Comparison of ENCODE assay signal across 22 cellular contexts in genomic region chr1:44016081-44016874, GRCh38. TPM values are rescaled to one million over a fixed set of nuclear protein-coding genes. Genes with fewer than 3 reads are reported as not detected.
"Had no signal": no experiment of that assay in that cellular context is flagged by ENCODE, and none has a peak within 500 bp of the region (broad histone marks: within the 10 kb centered on the region; RNA-seq: fewer than 3 reads in every experiment).

No MANE protein-coding gene starts in this region.

- H3K4me3 Mint-ChIP-seq: activated CD4-positive, alpha-beta T cell treated with anti-CD3 and anti-CD28 coated beads, Interleukin-2, amount 10 ng/mL, durations not matched to agents 7 days and 5 days; activated CD8-positive, alpha-beta T cell treated with anti-CD3 and anti-CD28 coated beads, Interleukin-2, amount 10 ng/mL, durations not matched to agents 7 days and 5 days; activated naive CD4-positive, alpha-beta T cell treated with anti-CD3 and anti-CD28 coated beads, Interleukin-2, amount 10 ng/mL, durations not matched to agents 7 days and 5 days; activated T-cell treated with anti-CD3 and anti-CD28 coated beads, Interleukin-2, amount 50 U/mL, for 4 hours; memory B cell; naive thymus-derived CD4-positive, alpha-beta T cell; stimulated activated naive CD8-positive, alpha-beta T cell treated with anti-CD3 and anti-CD28 coated beads, Interleukin-15, amount 100 ng/mL, for 72 hours had no signal

- H3K36me3 Mint-ChIP-seq: activated naive CD4-positive, alpha-beta T cell treated with anti-CD3 and anti-CD28 coated beads, Interleukin-2, amount 10 ng/mL, durations not matched to agents 7 days and 5 days; memory B cell; naive thymus-derived CD4-positive, alpha-beta T cell had no signal

- H3K27ac Mint-ChIP-seq: activated CD4-positive, alpha-beta T cell treated with anti-CD3 and anti-CD28 coated beads, Interleukin-2, amount 10 ng/mL, durations not matched to agents 7 days and 5 days; activated CD8-positive, alpha-beta T cell treated with anti-CD3 and anti-CD28 coated beads, Interleukin-2, amount 10 ng/mL, durations not matched to agents 7 days and 5 days; activated naive CD4-positive, alpha-beta T cell treated with anti-CD3 and anti-CD28 coated beads, Interleukin-2, amount 10 ng/mL, durations not matched to agents 7 days and 5 days; memory B cell; naive thymus-derived CD4-positive, alpha-beta T cell; stimulated activated naive CD8-positive, alpha-beta T cell treated with anti-CD3 and anti-CD28 coated beads, Interleukin-15, amount 100 ng/mL, for 72 hours had no signal

- FAIRE-seq: frontal cortex, kidney had no signal

- H3K27me3 ChIP-seq: cardiac muscle cell, upper lobe of left lung had no signal

- H3K27ac ChIP-seq: cardiac muscle cell, neutrophil, parathyroid adenoma, upper lobe of left lung had no signal

- ATAC-seq: activated CD4-positive, CD25-positive, alpha-beta regulatory T cell treated with anti-CD3 and anti-CD28 coated beads, Interleukin-2, amount 50 U/mL, for 24 hours; activated CD8-positive, alpha-beta T cell treated with anti-CD3 and anti-CD28 coated beads, Interleukin-2, amount 10 ng/mL, durations not matched to agents 7 days and 5 days; activated T-cell treated with anti-CD3 and anti-CD28 coated beads, Interleukin-2, amount 50 U/mL, for 4 hours; naive thymus-derived CD4-positive, alpha-beta T cell; stimulated activated naive CD8-positive, alpha-beta T cell treated with anti-CD3 and anti-CD28 coated beads, Interleukin-15, amount 100 ng/mL, for 72 hours had no signal

- H3K4me3 ChIP-seq: cardiac muscle cell, smooth muscle cell, thoracic aorta, upper lobe of left lung had no signal

- H3K4me1 Mint-ChIP-seq: memory B cell had no signal

- H3K9me3 Mint-ChIP-seq: activated CD4-positive, alpha-beta T cell treated with anti-CD3 and anti-CD28 coated beads, Interleukin-2, amount 10 ng/mL, durations not matched to agents 7 days and 5 days; activated naive CD4-positive, alpha-beta T cell treated with anti-CD3 and anti-CD28 coated beads, Interleukin-2, amount 10 ng/mL, durations not matched to agents 7 days and 5 days; activated T-cell treated with anti-CD3 and anti-CD28 coated beads, Interleukin-2, amount 50 U/mL, for 4 hours; memory B cell; naive thymus-derived CD4-positive, alpha-beta T cell; stimulated activated naive CD8-positive, alpha-beta T cell treated with anti-CD3 and anti-CD28 coated beads, Interleukin-15, amount 100 ng/mL, for 72 hours had no signal

- H3K27me3 Mint-ChIP-seq: activated CD4-positive, alpha-beta T cell treated with anti-CD3 and anti-CD28 coated beads, Interleukin-2, amount 10 ng/mL, durations not matched to agents 7 days and 5 days; activated naive CD4-positive, alpha-beta T cell treated with anti-CD3 and anti-CD28 coated beads, Interleukin-2, amount 10 ng/mL, durations not matched to agents 7 days and 5 days; stimulated activated naive CD8-positive, alpha-beta T cell treated with anti-CD3 and anti-CD28 coated beads, Interleukin-15, amount 100 ng/mL, for 72 hours had no signal

- DNase-seq: activated CD4-positive, alpha-beta T cell treated with anti-CD3 and anti-CD28 coated beads, Interleukin-2, amount 10 ng/mL, durations not matched to agents 7 days and 5 days; activated CD8-positive, alpha-beta T cell treated with anti-CD3 and anti-CD28 coated beads, Interleukin-2, amount 10 ng/mL, durations not matched to agents 7 days and 5 days; activated effector memory CD4-positive, alpha-beta T cell treated with Interleukin-2 at 50 U/mL for 16 hours; activated naive CD4-positive, alpha-beta T cell treated with anti-CD3 and anti-CD28 coated beads, Interleukin-2, amount 10 ng/mL, durations not matched to agents 7 days and 5 days; activated T-cell treated with anti-CD3 and anti-CD28 coated beads, Interleukin-2, amount 50 U/mL, for 4 hours; kidney; left ventricle myocardium superior; naive thymus-derived CD4-positive, alpha-beta T cell; SK-N-SH; stimulated activated CD4-positive, alpha-beta T cell treated with anti-CD3 and anti-CD28 coated beads, Interleukin-4, amount 100 ng/mL, for 1 hour; stimulated activated naive CD8-positive, alpha-beta T cell treated with anti-CD3 and anti-CD28 coated beads, Interleukin-15, amount 100 ng/mL, for 72 hours; T-helper 1 cell; T-helper 9 cell; upper lobe of left lung had no signal

RNA-seq across cellular contexts. Expression of gene B4GALT2, which starts 37.3 kb away (rescaled TPM):
- polyA plus RNA-seq: naive thymus-derived CD4-positive, alpha-beta T cell had no signal
